ENCODE assay signal across 28 cellular contexts in genomic region chr10:118922226-118922625, GRCh38.
DNase-seq lines count a peak whose midpoint lies in the region; FAIRE-seq and TF ChIP-seq lines count a peak whose summit lies in the region.
"Had no signal": no experiment of that assay in that cellular context is flagged by ENCODE, and none has a peak within 500 bp of the region (broad histone marks: within the 10 kb centered on the region; RNA-seq: fewer than 3 reads in every experiment).

No MANE protein-coding gene starts in this region.

- no peak overlapping the region for H3K4me3 ChIP-seq in astrocyte (ENCODE audit: insufficient read depth, low read depth, low read length)
- H3K4me3 ChIP-seq in thyroid gland (replicated peaks in 1 of 3) = no peak overlapping the region
- H3K4me3 ChIP-seq in Karpas-422 (ENCODE audit: low read length) = no peak overlapping the region
- H3K4me3 ChIP-seq: PC-9, skin epidermis, tibial artery had no signal

- H2AFZ ChIP-seq in astrocyte (ENCODE audit: low read depth, low read length) (no peak overlapping the region), Karpas-422 (ENCODE audit: low read length) (no peak overlapping the region)
- H2AFZ ChIP-seq: parathyroid adenoma, PC-9 had no signal

- H3K9ac ChIP-seq in astrocyte (ENCODE audit: low read length) = no peak overlapping the region
- no peak overlapping the region for H3K9ac ChIP-seq in Karpas-422 (ENCODE audit: low read length)
- H3K9ac ChIP-seq: parathyroid adenoma had no signal

- H4K20me1 ChIP-seq in astrocyte (ENCODE audit: insufficient read depth, low read length) (no peaks in the 10 kb centered on the region), Karpas-422 (ENCODE audit: insufficient read depth, low read depth, low read length) (no peaks in the 10 kb centered on the region)

- H3K9me3 ChIP-seq in astrocyte (ENCODE audit: insufficient read depth, low read depth, low read length) = no peaks in the 10 kb centered on the region
- H3K9me3 ChIP-seq in thyroid gland = no peaks in the 10 kb centered on the region
- H3K9me3 ChIP-seq in Karpas-422 (ENCODE audit: low read length) = no peaks in the 10 kb centered on the region
- H3K9me3 ChIP-seq: tibial artery had no signal

- intact Hi-C loops in thyroid gland (cut with DNase I) = no loop called here

- peaks cover 6% of the 10 kb centered on the region for H3K27me3 Mint-ChIP-seq in astrocyte (ENCODE audit: low read depth, unreplicated experiment)

- no peak for TF ChIP-seq EP300 in Ishikawa (IDR thresholded peaks at IDR 0.05; ENCODE audit: borderline replicate concordance)

- H3K9me2 ChIP-seq in Karpas-422 (replicated peaks; ENCODE audit: insufficient read depth, low read length) = no peaks in the 10 kb centered on the region

- TF ChIP-seq RAD21 in Ishikawa (IDR thresholded peaks at IDR 0.05; ENCODE audit: low read depth) = no peak

- H3K4me1 ChIP-seq in astrocyte (ENCODE audit: insufficient read depth, low read length) (no peaks in the 10 kb centered on the region), thyroid gland (peaks cover 0 to 10% of the 10 kb centered on the region in 2 donors), Karpas-422 (ENCODE audit: low read length) (no peaks in the 10 kb centered on the region)
- H3K4me1 ChIP-seq: parathyroid adenoma, tibial artery had no signal

- H3K27ac ChIP-seq in astrocyte (ENCODE audit: low read depth, low read length) (no peak overlapping the region), thyroid gland (no peak overlapping the region), Karpas-422 (ENCODE audit: low read length) (no peak overlapping the region)
- H3K27ac ChIP-seq: brain microvascular endothelial cell, parathyroid adenoma, PC-9, skin epidermis, tibial artery, VCaP had no signal

- H3K9me3 Mint-ChIP-seq in astrocyte (ENCODE audit: unreplicated experiment) = peaks cover 2% of the 10 kb centered on the region
- H3K9me3 Mint-ChIP-seq: H9; memory B cell; natural killer cell treated with Interleukin-12 subunit alpha and Interleukin-12 subunit beta and Interleukin-15 and Interleukin-18, amount 100 ng/mL, for 72 hours had no signal

- 18 to 28% methylated on average over 1 of the region's 1 CpG for whole genome bisulfite sequencing in thyroid gland, 2 donors

- H3K27ac Mint-ChIP-seq in astrocyte (ENCODE audit: unreplicated experiment) = no peak overlapping the region
- H3K27ac Mint-ChIP-seq: H9; memory B cell; natural killer cell treated with Interleukin-12 subunit alpha and Interleukin-12 subunit beta and Interleukin-15 and Interleukin-18, amount 100 ng/mL, for 72 hours had no signal

- no peaks in the 10 kb centered on the region for H3K27me3 ChIP-seq in astrocyte (ENCODE audit: insufficient read depth, low read length)
- H3K27me3 ChIP-seq in thyroid gland = no peaks in the 10 kb centered on the region
- H3K27me3 ChIP-seq in Karpas-422 (ENCODE audit: low read length) = no peaks in the 10 kb centered on the region
- H3K27me3 ChIP-seq: brain microvascular endothelial cell, tibial artery had no signal

- TF ChIP-seq CTCF in astrocyte (IDR thresholded peaks at IDR 0.05; ENCODE audit: insufficient read depth, low read depth, low read length) (no peak), thyroid gland (IDR thresholded peaks at IDR 0.05) (no peak)

- H3K79me2 ChIP-seq in astrocyte (ENCODE audit: insufficient read depth, low read length) (no peaks in the 10 kb centered on the region), Karpas-422 (ENCODE audit: low read length) (no peaks in the 10 kb centered on the region)
- H3K79me2 ChIP-seq: parathyroid adenoma had no signal

- DNase-seq in astrocyte (ENCODE audit: low read depth) (peak; percentile 3), kidney glomerular epithelial cell (lab: John Stamatoyannopoulos, UW) (peak; percentile 66), thyroid gland (peak; percentile 66 to 82), Karpas-422 (no peak), NCI-H345 (lab: John Stamatoyannopoulos, UW) (no peak), NCI-H1048 (lab: John Stamatoyannopoulos, UW) (no peak)
- DNase-seq: activated CD4-positive, alpha-beta T cell treated with anti-CD3 and anti-CD28 coated beads, Interleukin-2, amount 50 U/mL, for 1 hour; activated CD8-positive, alpha-beta memory T cell treated with anti-CD3 and anti-CD28 coated beads, Interleukin-2, amount 50 U/mL, for 4 hours; brain microvascular endothelial cell; cortex of kidney; DND-41; H9; MM.1S; NCI-H146; NCI-H2171 treated with DMSO at 0.1 percent for 48 hours; NCI-H774; PC-9; stimulated activated CD4-positive, alpha-beta T cell treated with anti-CD3 and anti-CD28 coated beads, Interleukin-2, amount 100 ng/mL, for 48 hours; stimulated activated naive CD4-positive, alpha-beta T cell treated with Interleukin-2 at 50 U/mL for 16 hours; T-helper 2 cell; tibial artery had no signal

- FAIRE-seq in astrocyte (lab: Jason Lieb, UNC) = no peak
- FAIRE-seq: HepG2 had no signal

- no peaks in the 10 kb centered on the region for H3K4me1 Mint-ChIP-seq in astrocyte (ENCODE audit: low read depth, unreplicated experiment)
- H3K4me1 Mint-ChIP-seq: H9, memory B cell had no signal

- H3K4me2 ChIP-seq in astrocyte (ENCODE audit: low read length) = no peak overlapping the region
- no peak overlapping the region for H3K4me2 ChIP-seq in Karpas-422 (ENCODE audit: low read depth, low read length, poor library complexity, severe bottlenecking)
- H3K4me2 ChIP-seq: PC-9 had no signal

- TF ChIP-seq POLR2A in thyroid gland (IDR thresholded peaks at IDR 0.05) = no peak

- no peaks in the 10 kb centered on the region for H3K36me3 Mint-ChIP-seq in astrocyte (ENCODE audit: low read depth, unreplicated experiment)
- H3K36me3 Mint-ChIP-seq: memory B cell; natural killer cell treated with Interleukin-12 subunit alpha and Interleukin-12 subunit beta and Interleukin-15 and Interleukin-18, amount 100 ng/mL, for 72 hours had no signal

- no peaks in the 10 kb centered on the region for H3K36me3 ChIP-seq in astrocyte (ENCODE audit: insufficient read depth, low read length)
- no peaks in the 10 kb centered on the region for H3K36me3 ChIP-seq in thyroid gland
- H3K36me3 ChIP-seq in Karpas-422 (ENCODE audit: insufficient read depth, low read length) = no peaks in the 10 kb centered on the region
- H3K36me3 ChIP-seq: brain microvascular endothelial cell, tibial artery had no signal

- no peak overlapping the region for H3K4me3 Mint-ChIP-seq in astrocyte (ENCODE audit: unreplicated experiment)
- H3K4me3 Mint-ChIP-seq: H9; memory B cell; natural killer cell treated with Interleukin-12 subunit alpha and Interleukin-12 subunit beta and Interleukin-15 and Interleukin-18, amount 100 ng/mL, for 72 hours had no signal

TF ChIP-seq in Ishikawa, 13 proteins besides CTCF, POLR2A, EP300 and RAD21:
- peak; percentile 25; the same call in 1 of the 2 replicates for TF ChIP-seq NFIC (IDR thresholded peaks at IDR 0.05)
- TF ChIP-seq REST (IDR thresholded peaks at IDR 0.05; ENCODE audit: low read depth) = no peak
TF ChIP-seq in Ishikawa: peak in this region for 1.

Comparison
In these comparisons a context has a peak if more than half of its experiments do, and no peak if none do; other contexts are left out.
1. DNase-seq: peak in astrocyte (single experiment), kidney glomerular epithelial cell (single experiment) and thyroid gland (2 of 2); none in Karpas-422 (single experiment), NCI-H345 (single experiment) and NCI-H1048 (single experiment).